In genomic region chr16:68368602-68368944, GRCh38 we compare ENCODE assay signal across 12 cellular contexts. TPM values are rescaled to one million over a fixed set of nuclear protein-coding genes. Genes with fewer than 3 reads are reported as not detected.
A peak's percentile ranks its signal among the peaks of the same experiment; 100 is the strongest.
DNase-seq lines count a peak whose midpoint lies in the region; ATAC-seq lines count a peak whose summit lies in the region.
"Had no signal": no experiment of that assay in that cellular context is flagged by ENCODE, and none has a peak within 500 bp of the region (broad histone marks: within the 10 kb centered on the region; RNA-seq: fewer than 3 reads in every experiment).

No MANE protein-coding gene starts in this region.

- H3K36me3 Mint-ChIP-seq in activated naive CD4-positive, alpha-beta T cell treated with anti-CD3 and anti-CD28 coated beads, Interleukin-2, amount 50 U/mL, for 24 hours, result no peaks in the 10 kb centered on the region
- H3K36me3 Mint-ChIP-seq in activated naive CD8-positive, alpha-beta T cell treated with anti-CD3 and anti-CD28 coated beads, Interleukin-2, amount 10 ng/mL, durations not matched to agents 7 days and 5 days, result peaks cover 5% of the 10 kb centered on the region

- peaks cover 44% of the 10 kb centered on the region for H3K4me1 ChIP-seq in thymus (ENCODE audit: control insufficient read depth, insufficient read depth, low read length)

- H3K27me3 ChIP-seq in thymus (ENCODE audit: control insufficient read depth, insufficient read depth), result no peaks in the 10 kb centered on the region

- no peaks in the 10 kb centered on the region for H3K9me3 Mint-ChIP-seq in activated naive CD4-positive, alpha-beta T cell treated with anti-CD3 and anti-CD28 coated beads, Interleukin-2, amount 50 U/mL, for 24 hours
- H3K9me3 Mint-ChIP-seq in activated naive CD8-positive, alpha-beta T cell treated with anti-CD3 and anti-CD28 coated beads, Interleukin-2, amount 10 ng/mL, durations not matched to agents 7 days and 5 days, result no peaks in the 10 kb centered on the region

- POLR2A ChIA-PET in activated naive CD8-positive, alpha-beta T cell treated with anti-CD3 and anti-CD28 coated beads, Interleukin-2, amount 10 ng/mL, durations not matched to agents 7 days and 5 days (lab: Charles Lee), result interaction anchor here (0.7 to 3.7 kb wide), 3 partner anchors 12 to 345 kb away, joined by 3 to 27 read pairs (median 4); partner anchors contain the start of genes PRMT7 and SLC7A6OS

- 24% methylated on average over 8 of the region's 8 CpGs for WGBS in thymus

- H3K27me3 Mint-ChIP-seq in activated naive CD4-positive, alpha-beta T cell treated with anti-CD3 and anti-CD28 coated beads, Interleukin-2, amount 50 U/mL, for 24 hours, result no peaks in the 10 kb centered on the region
- peaks cover 26% of the 10 kb centered on the region for H3K27me3 Mint-ChIP-seq in activated naive CD8-positive, alpha-beta T cell treated with anti-CD3 and anti-CD28 coated beads, Interleukin-2, amount 10 ng/mL, durations not matched to agents 7 days and 5 days

- ATAC-seq in HG02870 (IDR thresholded peaks at IDR 0.05; ENCODE audit: unreplicated experiment) (peak; percentile 51), GM18519 (IDR thresholded peaks at IDR 0.05; ENCODE audit: low FRiP score, unreplicated experiment) (no peak)
- no peak for ATAC-seq in activated naive CD8-positive, alpha-beta T cell treated with anti-CD3 and anti-CD28 coated beads, Interleukin-2, amount 10 ng/mL, durations not matched to agents 7 days and 5 days (ENCODE audit: low read depth)
- ATAC-seq: left colon had no signal

- H3K27ac Mint-ChIP-seq in activated naive CD4-positive, alpha-beta T cell treated with anti-CD3 and anti-CD28 coated beads, Interleukin-2, amount 50 U/mL, for 24 hours, result peak overlapping the region; percentile 74
- peak overlapping the region; percentile 62 for H3K27ac Mint-ChIP-seq in activated naive CD8-positive, alpha-beta T cell treated with anti-CD3 and anti-CD28 coated beads, Interleukin-2, amount 10 ng/mL, durations not matched to agents 7 days and 5 days

- peaks cover 40% of the 10 kb centered on the region for H3K4me1 Mint-ChIP-seq in activated naive CD4-positive, alpha-beta T cell treated with anti-CD3 and anti-CD28 coated beads, Interleukin-2, amount 50 U/mL, for 24 hours
- H3K4me1 Mint-ChIP-seq in activated naive CD8-positive, alpha-beta T cell treated with anti-CD3 and anti-CD28 coated beads, Interleukin-2, amount 10 ng/mL, durations not matched to agents 7 days and 5 days, result peaks cover 32% of the 10 kb centered on the region

- no peaks in the 10 kb centered on the region for H3K9me3 ChIP-seq in thymus (ENCODE audit: control insufficient read depth)

- peak overlapping the region; percentile 67 for H3K27ac ChIP-seq in thymus (ENCODE audit: low read depth)

- peak overlapping the region; percentile 62 for H3K4me3 ChIP-seq in thymus (ENCODE audit: low read length)

- H3K36me3 ChIP-seq in thymus (ENCODE audit: control insufficient read depth, insufficient read depth), result peaks cover 41% of the 10 kb centered on the region

- DNase-seq in activated naive CD4-positive, alpha-beta T cell treated with Interleukin-2 at 50 U/mL for 16 hours, result no peak
- peak; percentile 56 for DNase-seq in activated naive CD8-positive, alpha-beta T cell treated with anti-CD3 and anti-CD28 coated beads, Interleukin-2, amount 10 ng/mL, durations not matched to agents 7 days and 5 days
- DNase-seq in DMS53 (lab: John Stamatoyannopoulos, UW) (no peak), iPS-NIHi7 (ENCODE audit: extremely low spot score) (no peak)
- DNase-seq: GOT3, left colon, NCI-H1694, NCI-H82 had no signal

- no peak overlapping the region for H3K4me3 Mint-ChIP-seq in activated naive CD4-positive, alpha-beta T cell treated with anti-CD3 and anti-CD28 coated beads, Interleukin-2, amount 50 U/mL, for 24 hours
- H3K4me3 Mint-ChIP-seq in activated naive CD8-positive, alpha-beta T cell treated with anti-CD3 and anti-CD28 coated beads, Interleukin-2, amount 10 ng/mL, durations not matched to agents 7 days and 5 days, result peak overlapping the region; percentile 75

RNA-seq across cellular contexts. Expression of gene PRMT7, which starts 57.8 kb away (rescaled TPM):
- total RNA-seq in activated naive CD8-positive, alpha-beta T cell treated with anti-CD3 and anti-CD28 coated beads, Interleukin-2, amount 10 ng/mL, durations not matched to agents 7 days and 5 days, result 10 to 100 TPM; 85.7 to 87.3 TPM
- 65.5 TPM for polyA plus RNA-seq in thymus

RNA-seq across cellular contexts. Expression of gene SLC7A6OS, which starts 57.8 kb away (rescaled TPM):
- total RNA-seq in activated naive CD8-positive, alpha-beta T cell treated with anti-CD3 and anti-CD28 coated beads, Interleukin-2, amount 10 ng/mL, durations not matched to agents 7 days and 5 days, result 10 to 100 TPM; 38.2 to 44.4 TPM
- 12.8 TPM for polyA plus RNA-seq in thymus
